8 cellular contexts compared by ENCODE assay signal in genomic region chr13:30464496-30465351, GRCh38. TPM values are rescaled to one million over a fixed set of nuclear protein-coding genes. Genes with fewer than 3 reads are reported as not detected.
A peak's percentile ranks its signal among the peaks of the same experiment; 100 is the strongest.
DNase-seq lines count a peak whose midpoint lies in the region; ATAC-seq and TF ChIP-seq lines count a peak whose summit lies in the region.

No MANE protein-coding gene starts in this region.

- peak overlapping the region in 1 of 2 experiments; percentile 34 for H3K23ac ChIP-seq in mesenchymal stem cell (ENCODE audit: low read length in 2 of 2)

- peak overlapping the region; percentile 75 to 94 for H3K4ac ChIP-seq in mesenchymal stem cell (ENCODE audit: low read depth in 1 of 2, low read length in 2 of 2)

- H2BK120ac ChIP-seq in mesenchymal stem cell (ENCODE audit: low read depth, low read length) = peak overlapping the region; percentile 100

- H3K4me1 ChIP-seq in mesenchymal stem cell (ENCODE audit: control insufficient read depth, insufficient read depth, low read depth, low read length) = peaks cover 5% of the 10 kb centered on the region

- in situ Hi-C loops in ACHN (cut with HindIII; ENCODE audit: low pct_ligation_motif_present, low pct_unique_long_range_greater_than_20kb, low sequenced_read_pairs) = no loop called here

- H3K27ac ChIP-seq in mesenchymal stem cell (ENCODE audit: low read length, poor library complexity, severe bottlenecking) = peak overlapping the region; percentile 95

- H2BK5ac ChIP-seq in mesenchymal stem cell (ENCODE audit: low read depth, low read length, poor library complexity, severe bottlenecking) = peak overlapping the region; percentile 99

- peak overlapping the region; percentile 87 for H3K4me3 Mint-ChIP-seq in effector memory CD8-positive, alpha-beta T cell

- H3K4me2 ChIP-seq in mesenchymal stem cell (ENCODE audit: low read length, poor library complexity, severe bottlenecking) = peak overlapping the region; percentile 83

- H3K14ac ChIP-seq in mesenchymal stem cell (ENCODE audit: low read length in 2 of 2) = peak overlapping the region in 1 of 2 experiments; percentile 75

- peak overlapping the region; percentile 95 to 98 for H3K27ac Mint-ChIP-seq in effector memory CD8-positive, alpha-beta T cell

- peak overlapping the region; percentile 78 to 85 for H3K4me3 ChIP-seq in mesenchymal stem cell (ENCODE audit: insufficient read depth in 1 of 2, low read depth in 1 of 2, low read length in 2 of 2)

- no peaks in the 10 kb centered on the region for H3K9me3 ChIP-seq in mesenchymal stem cell (ENCODE audit: control insufficient read depth, low read length)

- peak overlapping the region in 1 of 2 experiments; percentile 63 for H2BK12ac ChIP-seq in mesenchymal stem cell (ENCODE audit: low read length in 2 of 2)

- no peaks in the 10 kb centered on the region for H3K27me3 ChIP-seq in mesenchymal stem cell (ENCODE audit: control insufficient read depth in 1 of 2, insufficient read depth in 1 of 2, low read length in 2 of 2)

- peaks cover 52% of the 10 kb centered on the region for H3K36me3 Mint-ChIP-seq in effector memory CD8-positive, alpha-beta T cell (ENCODE audit: insufficient read depth)

- ATAC-seq in HG03097 (IDR thresholded peaks at IDR 0.05; ENCODE audit: low FRiP score, unreplicated experiment) = peak; percentile 23
- peak; percentile 52 for ATAC-seq in effector memory CD8-positive, alpha-beta T cell (replicated peaks)

- H3K18ac ChIP-seq in mesenchymal stem cell (ENCODE audit: low read depth in 1 of 2, low read length in 2 of 2) = peak overlapping the region; percentile 92 to 98

- H3K4me1 Mint-ChIP-seq in effector memory CD8-positive, alpha-beta T cell (ENCODE audit: low read depth in 2 of 2) = peaks cover 22 to 28% of the 10 kb centered on the region in 2 donors

- 0% methylated on average over 16 of the region's 139 CpGs for WGBS in mesenchymal stem cell

- peak overlapping the region; percentile 86 for H2AK5ac ChIP-seq in mesenchymal stem cell (ENCODE audit: low read length, severe bottlenecking)

- H3K9me3 Mint-ChIP-seq in effector memory CD8-positive, alpha-beta T cell = no peaks in the 10 kb centered on the region

- H3K36me3 ChIP-seq in mesenchymal stem cell (ENCODE audit: control insufficient read depth in 1 of 2, insufficient read depth in 2 of 2, low read depth in 1 of 2, low read length in 2 of 2) = peaks cover 0 to 24% of the 10 kb centered on the region in 2 experiments

- H4K91ac ChIP-seq in mesenchymal stem cell (ENCODE audit: low read length) = peak overlapping the region; percentile 96

- peak overlapping the region; percentile 98 for H3K9ac ChIP-seq in mesenchymal stem cell (ENCODE audit: low read length)

- DNase-seq in ACHN = peak; percentile 75
- peak; percentile 18 for DNase-seq in NCI-H524 treated with DMSO at 0.1 percent for 48 hours (lab: John Stamatoyannopoulos, UW)
- peak; percentile 61 to 73 for DNase-seq in activated CD8-positive, alpha-beta memory T cell treated with anti-CD3 and anti-CD28 coated beads for 4 hours (ENCODE audit: low read depth in 2 of 2)
- peak; percentile 64 to 76 (median 69) for DNase-seq in effector memory CD8-positive, alpha-beta T cell
- peak; percentile 84 for DNase-seq in mesenchymal stem cell
- DNase-seq in stimulated activated CD8-positive, alpha-beta memory T cell treated with anti-CD3 and anti-CD28 coated beads, Interleukin-15, amount 100 ng/mL, for 1 hour (ENCODE audit: low read depth) = peak; percentile 53

- no peaks in the 10 kb centered on the region for H3K27me3 Mint-ChIP-seq in effector memory CD8-positive, alpha-beta T cell

- peak overlapping the region; percentile 92 for H4K8ac ChIP-seq in mesenchymal stem cell (ENCODE audit: low read length)

- peak overlapping the region; percentile 90 for H2BK15ac ChIP-seq in mesenchymal stem cell (ENCODE audit: low read depth, poor library complexity, severe bottlenecking)

- no peak overlapping the region for H2AFZ ChIP-seq in mesenchymal stem cell (ENCODE audit: low read depth, low read length)

- TF ChIP-seq POLR2A in GM18526 (IDR thresholded peaks at IDR 0.05; ENCODE audit: extremely low read depth, insufficient read length) = peak; percentile 38

- H3K79me1 ChIP-seq in mesenchymal stem cell (replicated peaks; ENCODE audit: low read length, poor library complexity, severe bottlenecking) = peaks cover 3% of the 10 kb centered on the region

RNA-seq across cellular contexts. Expression of gene HMGB1, which starts 1.0 kb away (rescaled TPM):
- polyA plus RNA-seq in mesenchymal stem cell (2013, experiment 1 of 2) = 349 TPM
- 353 TPM for polyA plus RNA-seq in mesenchymal stem cell (2013, experiment 2 of 2)

RNA-seq across cellular contexts. Expression of gene UBE2L5, which starts 42.4 kb away (rescaled TPM):
- polyA plus RNA-seq in mesenchymal stem cell (2013, experiment 1 of 2) = 0.14 TPM
- 0.08 TPM for polyA plus RNA-seq in mesenchymal stem cell (2013, experiment 2 of 2)

Comparison
In these comparisons a context has a peak if more than half of its experiments do, and no peak if none do; other contexts are left out.
1. Peak in every context shown above with its lines: DNase-seq, ATAC-seq, H3K4me3 ChIP-seq and H3K27ac ChIP-seq.
2. DNase-seq: peak in every context shown above with its lines; median percentile 84 in mesenchymal stem cell; 75 in ACHN; 69 in effector memory CD8-positive, alpha-beta T cell; 67 in activated CD8-positive, alpha-beta memory T cell treated with anti-CD3 and anti-CD28 coated beads for 4 hours; 53 in stimulated activated CD8-positive, alpha-beta memory T cell treated with anti-CD3 and anti-CD28 coated beads, Interleukin-15, amount 100 ng/mL, for 1 hour; 18 in NCI-H524 treated with DMSO at 0.1 percent for 48 hours.